ENCODE assay signal across 8 cellular contexts in the genomic region with DNA sequence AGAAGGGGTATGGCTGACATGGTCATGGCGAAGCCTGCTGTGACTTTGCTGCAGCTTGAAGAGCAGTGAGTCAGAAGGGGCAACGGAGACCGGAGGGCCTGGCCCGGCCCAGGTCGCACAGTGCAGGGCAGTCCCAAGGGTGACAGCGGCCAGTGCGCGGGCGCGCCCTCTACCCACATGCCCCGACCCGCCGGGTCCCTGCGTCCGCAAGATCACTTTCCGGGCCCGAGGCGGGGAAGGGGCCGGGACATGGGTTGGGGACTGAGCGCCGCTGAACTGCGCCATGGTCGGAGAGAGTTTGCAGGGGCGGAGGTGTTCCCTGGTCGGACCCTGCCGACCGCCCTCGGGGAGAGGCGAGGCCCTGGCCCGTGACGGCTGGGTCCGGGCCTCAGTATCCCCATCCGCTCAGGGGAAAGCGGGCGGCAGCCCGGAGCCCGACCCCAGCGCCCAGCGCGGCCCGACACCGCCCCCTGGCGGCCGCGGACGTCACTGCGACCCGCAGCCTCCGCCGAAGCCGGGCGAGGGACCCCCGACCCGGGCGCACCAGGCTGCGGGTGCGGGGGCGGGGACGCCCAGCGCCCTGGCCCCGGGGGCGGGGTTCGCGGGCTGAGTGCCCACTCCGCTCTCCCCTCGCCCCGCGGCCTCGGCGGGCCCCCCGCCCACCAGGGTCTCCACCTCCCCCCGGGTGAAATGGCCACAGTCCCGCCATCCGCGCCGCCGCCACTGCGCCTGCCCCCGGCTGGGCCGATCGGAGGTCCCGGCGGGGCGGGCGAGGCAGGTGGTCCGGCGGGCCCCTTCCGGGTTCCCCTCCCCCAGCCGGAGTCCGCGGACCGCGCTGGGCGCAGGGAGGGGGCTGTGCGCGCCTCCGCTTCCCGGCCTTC. TPM values are rescaled to one million over a fixed set of nuclear protein-coding genes. Genes with fewer than 3 reads are reported as not detected.
A peak's percentile ranks its signal among the peaks of the same experiment; 100 is the strongest.
DNase-seq lines count a peak whose midpoint lies in the region; ATAC-seq and TF ChIP-seq lines count a peak whose summit lies in the region.

No MANE protein-coding gene starts in this region.

- intact Hi-C loops in lower leg skin (cut with DNase I; ENCODE audit: low total_unique reads) = loop anchor here (5.0 to 10.0 kb wide), 2 partner anchors 79 to 282 kb away; no protein-coding TSS in a partner anchor

- peak; percentile 73 for DNase-seq in BE2C
- no peak for DNase-seq in choroid plexus epithelial cell (ENCODE audit: low read depth)
- DNase-seq in lower leg skin (ENCODE audit: low spot score in 2 of 2) = peak in 1 of 2 donors; percentile 90
- DNase-seq in stimulated activated CD4-positive, alpha-beta T cell treated with anti-CD3 and anti-CD28 coated beads, TNF-alpha, amount 100 ng/mL, for 24 hours (ENCODE audit: low read depth in 3 of 3) = peak in 2 of 3 experiments; percentile 33 to 55
- no peak for DNase-seq in NCI-H2107 (lab: John Stamatoyannopoulos, UW)

- H3K36me3 ChIP-seq in BE2C = no peaks in the 10 kb centered on the region

- TF ChIP-seq POLR2A in lower leg skin (IDR thresholded peaks at IDR 0.05) = no peak

- no peaks in the 10 kb centered on the region for H3K4me1 ChIP-seq in BE2C

- TF ChIP-seq CTCF in BE2C (IDR thresholded peaks at IDR 0.05; ENCODE audit: low read depth, low read length) (peak; percentile 47), LNCAP (IDR thresholded peaks at IDR 0.05) (peak; percentile 94), choroid plexus epithelial cell (conservative IDR thresholded peaks at IDR 0.05; ENCODE audit: low read depth, low read length) (peak; percentile 48), lower leg skin (IDR thresholded peaks at IDR 0.05) (no peak)

- no peaks in the 10 kb centered on the region for H3K27me3 ChIP-seq in BE2C

- peak overlapping the region; percentile 64 for H3K4me3 ChIP-seq in BE2C (ENCODE audit: low read depth, low read length)
- H3K4me3 ChIP-seq in choroid plexus epithelial cell (ENCODE audit: low read depth, low read length) = peak overlapping the region; percentile 65
- H3K4me3 ChIP-seq in lower leg skin (ENCODE audit: low read depth, poor library complexity, severe bottlenecking) = peak overlapping the region; percentile 77

- peak; percentile 54 for ATAC-seq in GM19328 (IDR thresholded peaks at IDR 0.05; ENCODE audit: unreplicated experiment)
- peak; percentile 69 to 82 for ATAC-seq in activated CD4-positive, CD25-positive, alpha-beta regulatory T cell treated with anti-CD3 and anti-CD28 coated beads, Interleukin-2, amount 50 U/mL, for 24 hours

- 1 to 3% methylated on average over 18 to 79 of the region's 98 CpGs for WGBS in lower leg skin, 2 donors

- H3K9me3 ChIP-seq in BE2C = no peaks in the 10 kb centered on the region

RNA-seq across cellular contexts. Expression of a gene that starts 7.2 kb away (rescaled TPM):
- 12.5 TPM for polyA plus RNA-seq in BE2C (2012; ENCODE audit: insufficient read depth, insufficient read length, low read depth)
- total RNA-seq in lower leg skin = 100 to 1,000 TPM in 1 of 4 donors, 10 to 100 TPM in 3; 64.6 to 135 (median 69.4) TPM

Comparison
In these comparisons a context has a peak if more than half of its experiments do, and no peak if none do; other contexts are left out.
1. DNase-seq: peak in BE2C (single experiment) and stimulated activated CD4-positive, alpha-beta T cell treated with anti-CD3 and anti-CD28 coated beads, TNF-alpha, amount 100 ng/mL, for 24 hours (2 of 3); none in choroid plexus epithelial cell (single experiment) and NCI-H2107 (single experiment).
2. CTCF ChIP-seq: peak in BE2C (single experiment), LNCAP (single experiment) and choroid plexus epithelial cell (single experiment); none in lower leg skin (0 of 3).
3. Peak in every context shown above with its lines, with median percentiles within 50 percentile points of each other: H3K4me3 ChIP-seq.